Comparison of ENCODE assay signal across 9 cellular contexts in the genomic region with DNA sequence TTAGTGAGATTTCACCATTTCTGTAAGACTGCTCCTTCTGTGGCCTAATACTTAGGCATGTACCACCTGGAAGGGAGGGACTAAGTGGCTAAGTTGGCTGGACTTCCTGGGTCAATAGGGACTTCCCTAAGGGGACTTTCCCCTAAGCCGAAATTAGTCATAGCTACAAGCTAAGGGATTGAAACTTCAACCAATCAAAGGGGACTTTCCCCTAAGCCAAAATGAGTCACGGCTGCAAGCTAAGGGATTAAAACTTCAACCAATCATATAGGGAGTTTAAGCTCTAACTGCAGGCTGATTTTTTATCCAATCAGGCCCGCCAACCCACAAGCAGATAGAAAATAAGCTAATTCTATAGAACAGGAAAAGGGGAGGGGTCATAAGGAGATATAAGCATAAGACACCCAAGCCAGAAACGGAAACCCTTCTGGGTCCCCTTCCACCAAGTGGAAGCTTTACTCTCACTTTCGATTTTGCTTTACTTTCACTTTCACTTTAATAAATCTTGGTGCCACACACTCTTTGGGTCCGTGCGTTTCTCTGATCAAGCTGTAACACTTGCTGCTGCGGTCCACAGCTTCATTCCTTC.
DNase-seq lines count a peak whose midpoint lies in the region; ATAC-seq lines count a peak whose summit lies in the region.
"Had no signal": no experiment of that assay in that cellular context is flagged by ENCODE, and none has a peak within 500 bp of the region (broad histone marks: within the 10 kb centered on the region; RNA-seq: fewer than 3 reads in every experiment).

No MANE protein-coding gene starts in this region.

- DNase-seq in COR-L47 (lab: John Stamatoyannopoulos, UW) = peak; percentile 1
- peak; percentile 23 to 24 for DNase-seq in activated T-cell treated with anti-CD3 and anti-CD28 coated beads, Interleukin-2, amount 50 U/mL, for 48 hours
- no peak for DNase-seq in dedifferentiated amniotic fluid mesenchymal stem cell (ENCODE audit: extremely low spot score)
- no peak for DNase-seq in NCI-H2171 treated with DMSO at 0.1 percent for 48 hours (lab: John Stamatoyannopoulos, UW)
- DNase-seq in cerebellar cortex (ENCODE audit: low spot score) = no peak
- no peak for DNase-seq in NCI-H1048 (lab: John Stamatoyannopoulos, UW)
- DNase-seq: foreskin melanocyte had no signal

- peak; percentile 64 for ATAC-seq in GM19372 (IDR thresholded peaks at IDR 0.05; ENCODE audit: low read depth, unreplicated experiment)
- ATAC-seq in HG03175 (IDR thresholded peaks at IDR 0.05; ENCODE audit: unreplicated experiment) = peak; percentile 61

Comparison
In these comparisons a context has a peak if more than half of its experiments do, and no peak if none do; other contexts are left out.
1. DNase-seq: peak in COR-L47 (single experiment) and activated T-cell treated with anti-CD3 and anti-CD28 coated beads, Interleukin-2, amount 50 U/mL, for 48 hours (2 of 2); none in dedifferentiated amniotic fluid mesenchymal stem cell (single experiment), NCI-H2171 treated with DMSO at 0.1 percent for 48 hours (single experiment), cerebellar cortex (single experiment) and NCI-H1048 (single experiment).